21 cellular contexts compared by ENCODE assay signal in the genomic region with DNA sequence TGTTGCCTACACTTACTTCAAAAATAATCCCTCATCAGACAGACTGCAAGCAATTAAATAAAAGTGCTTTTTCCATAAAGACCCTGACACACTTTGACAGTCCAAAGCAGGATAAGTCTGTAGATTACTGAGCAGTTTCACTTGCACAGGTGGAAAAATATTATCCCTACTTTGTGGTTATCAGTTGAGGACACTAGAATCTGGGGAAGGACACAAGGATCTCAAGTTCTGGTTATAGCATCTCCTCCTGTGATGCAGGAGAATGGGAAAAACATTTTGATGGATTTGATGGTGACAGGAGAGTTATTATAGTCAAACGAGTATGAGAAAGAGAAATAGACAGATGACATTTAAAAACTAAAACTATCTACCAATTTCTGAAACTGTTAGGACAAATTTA.
DNase-seq lines count a peak whose midpoint lies in the region; ATAC-seq, FAIRE-seq and TF ChIP-seq lines count a peak whose summit lies in the region.
"Had no signal": no experiment of that assay in that cellular context is flagged by ENCODE, and none has a peak within 500 bp of the region (broad histone marks: within the 10 kb centered on the region; RNA-seq: fewer than 3 reads in every experiment).

No MANE protein-coding gene starts in this region.

- no peak overlapping the region for H4K5ac ChIP-seq in H9 (ENCODE audit: insufficient read length, low read depth, low read length)

- H3K9me2 ChIP-seq in Loucy (replicated peaks; ENCODE audit: low read depth, low read length): no peaks in the 10 kb centered on the region

- H3K56ac ChIP-seq in H9 (ENCODE audit: insufficient read length, low read depth, low read length): no peak overlapping the region

- no peak overlapping the region for H2BK20ac ChIP-seq in H9 (ENCODE audit: low read depth, low read length, poor library complexity, severe bottlenecking)

- CTCF ChIA-PET in HepG2 (lab: Yijun Ruan, JAX; ENCODE audit: low intra/inter-chr PET ratio, low total read pairs): no interaction called here

- H3K36me3 ChIP-seq in Loucy (ENCODE audit: insufficient read depth, low read length): no peaks in the 10 kb centered on the region
- no peaks in the 10 kb centered on the region for H3K36me3 ChIP-seq in skeletal muscle satellite cell (ENCODE audit: insufficient read depth, low read length)
- H3K36me3 ChIP-seq in HepG2 (replicated peaks in 1 of 2; ENCODE audit: control insufficient read depth in 1 of 2, insufficient read depth in 2 of 2, low read length in 2 of 2): no peaks in the 10 kb centered on the region
- H3K36me3 ChIP-seq: BLaER1 had no signal

- H2AFZ ChIP-seq in Loucy (ENCODE audit: low read length) (peak overlapping the region; percentile 81), H9 (ENCODE audit: low read length) (no peak overlapping the region), HepG2 (ENCODE audit: low read length) (no peak overlapping the region)

- H3K23ac ChIP-seq in H9 (ENCODE audit: insufficient read length, low read depth, low read length): no peak overlapping the region

- H4K8ac ChIP-seq in H9 (replicated peaks; ENCODE audit: insufficient read length, low read depth, low read length): no peak overlapping the region

- H3K14ac ChIP-seq in H9 (ENCODE audit: insufficient read depth, low read length): no peak overlapping the region

- FAIRE-seq in D721Med (lab: Jason Lieb, UNC) (peak; percentile 100), HepG2 (lab: Jason Lieb, UNC) (no peak)
- FAIRE-seq: A549, GM12892, H54 had no signal

- TF ChIP-seq EP300 in HepG2 (IDR thresholded peaks at IDR 0.05; ENCODE audit: low read depth in 2 of 2, low read length in 2 of 2) (no peak), HepG2 (CRISPR knock-in tag; IDR thresholded peaks at IDR 0.05; ENCODE audit: borderline replicate concordance) (no peak)

- H2BK12ac ChIP-seq in H9 (ENCODE audit: insufficient read length, low read depth, low read length): no peak overlapping the region

- H4K20me1 ChIP-seq in Loucy (ENCODE audit: insufficient read depth, low read length, poor library complexity, severe bottlenecking) (no peaks in the 10 kb centered on the region), H9 (ENCODE audit: control insufficient read depth, insufficient read depth, insufficient read length) (no peaks in the 10 kb centered on the region), HepG2 (ENCODE audit: insufficient read depth, low read length) (no peaks in the 10 kb centered on the region)
- H4K20me1 ChIP-seq: BLaER1 had no signal

- in situ Hi-C loops in HepG2 (cut with HindIII; ENCODE audit: extremely low pct_ligation_motif_present, low pct_unique_long_range_greater_than_20kb): no loop called here

- H3K4me1 Mint-ChIP-seq in H9: 0 out of 4 replicates have a peak, but pooled peaks cover 0 to 4% of the 10 kb centered on the region in 2 experiments
- H3K4me1 Mint-ChIP-seq: CD4-positive, CD25-positive, alpha-beta regulatory T cell had no signal

- H3F3A ChIP-seq in Loucy (ENCODE audit: low read depth): no peaks in the 10 kb centered on the region; the same call in 1 of the 2 replicates

- H3K4me1 ChIP-seq in Loucy (ENCODE audit: insufficient read depth, low read length, poor library complexity, severe bottlenecking): peaks cover 3% of the 10 kb centered on the region
- peaks cover 26% of the 10 kb centered on the region for H3K4me1 ChIP-seq in skeletal muscle satellite cell (ENCODE audit: control insufficient read depth, insufficient read depth, low read length)
- no peaks in the 10 kb centered on the region for H3K4me1 ChIP-seq in H9 (ENCODE audit: insufficient read depth, low read length)
- H3K4me1 ChIP-seq in HepG2 (ENCODE audit: insufficient read depth, low read length): no peaks in the 10 kb centered on the region
- H3K4me1 ChIP-seq: A549, Caco-2 had no signal

- H3K27me3 ChIP-seq in Loucy (ENCODE audit: insufficient read depth, low read length, poor library complexity, severe bottlenecking): no peaks in the 10 kb centered on the region
- H3K27me3 ChIP-seq in skeletal muscle satellite cell (ENCODE audit: control insufficient read depth, insufficient read depth, low read length): no peaks in the 10 kb centered on the region
- no peaks in the 10 kb centered on the region for H3K27me3 ChIP-seq in H9 (ENCODE audit: insufficient read depth, low read length)
- no peaks in the 10 kb centered on the region for H3K27me3 ChIP-seq in HepG2 (ENCODE audit: control insufficient read depth in 1 of 2, insufficient read depth in 2 of 2, low read length in 2 of 2)
- H3K27me3 ChIP-seq: BLaER1 had no signal

- no peak overlapping the region for H3K4me3 ChIP-seq in Loucy (ENCODE audit: low read length, poor library complexity, severe bottlenecking)
- no peak overlapping the region for H3K4me3 ChIP-seq in skeletal muscle satellite cell (ENCODE audit: low read length)
- no peak overlapping the region for H3K4me3 ChIP-seq in HepG2 (replicated peaks in 1 of 3; ENCODE audit: insufficient read depth in 1 of 3, low read depth in 2 of 3, low read length in 3 of 3)
- H3K4me3 ChIP-seq: A549, BLaER1 had no signal

- H3K36me3 Mint-ChIP-seq in H9 (ENCODE audit: insufficient read depth in 1 of 3, low read depth in 3 of 3): peaks cover 0 to 6% (median 0%) of the 10 kb centered on the region in 3 experiments; a peak in 1 of 7 replicates
- H3K36me3 Mint-ChIP-seq: CD4-positive, CD25-positive, alpha-beta regulatory T cell; CD8-positive, alpha-beta T cell had no signal

- H3K23me2 ChIP-seq in H9 (ENCODE audit: insufficient read length, low read depth, low read length, poor library complexity, severe bottlenecking): no peaks in the 10 kb centered on the region

- no peak overlapping the region for H3K27ac Mint-ChIP-seq in H9
- H3K27ac Mint-ChIP-seq: B cell; CD4-positive, CD25-positive, alpha-beta regulatory T cell; CD8-positive, alpha-beta T cell had no signal

- H3K27ac ChIP-seq in H9 (ENCODE audit: insufficient read length, low read depth, low read length): no peak overlapping the region
- no peak overlapping the region for H3K27ac ChIP-seq in HepG2 (ENCODE audit: extremely low read length, insufficient read depth, low read length)
- H3K27ac ChIP-seq: A549, BLaER1, C4-2B had no signal

- no peak overlapping the region for H4K91ac ChIP-seq in H9 (ENCODE audit: insufficient read length, low read depth, low read length)

- DNase-seq in D721Med (ENCODE audit: insufficient read length, low spot score) (no peak), myocyte (ENCODE audit: low read depth) (peak; percentile 57), H9 (no peak), HepG2 (ENCODE audit: low spot score) (no peak)
- DNase-seq in stimulated activated CD4-positive, alpha-beta T cell treated with anti-CD3 and anti-CD28 coated beads, Interleukin-1b, Interleukin-23, amount 100 ng/mL, for 48 hours: no peak
- DNase-seq: 8988T; Caco-2; CD4-positive, CD25-positive, alpha-beta regulatory T cell; CD8-positive, alpha-beta T cell; DMS 273 treated with DMSO at 0.1 percent for 48 hours; DMS79 treated with DMSO at 0.1 percent for 48 hours; GOT3; HCEC 1CT had no signal

- TF ChIP-seq POLR2A in HepG2 (IDR thresholded peaks at IDR 0.05; ENCODE audit: insufficient read depth in 1 of 2, low read depth in 2 of 2, low read length in 2 of 2): no peak

- H3K79me2 ChIP-seq in Loucy (ENCODE audit: insufficient read depth, low read length) (no peaks in the 10 kb centered on the region), H9 (ENCODE audit: insufficient read depth, low read length) (no peaks in the 10 kb centered on the region), HepG2 (ENCODE audit: insufficient read depth, low read length) (no peaks in the 10 kb centered on the region)

- no peak overlapping the region for H3K4ac ChIP-seq in H9 (ENCODE audit: low read depth, low read length)

- no peak overlapping the region for H2BK5ac ChIP-seq in H9 (ENCODE audit: insufficient read length, low read length)

- no peak overlapping the region for H2AK5ac ChIP-seq in H9 (ENCODE audit: insufficient read length, low read length)

- no peak overlapping the region for H3K18ac ChIP-seq in H9 (ENCODE audit: insufficient read length, low read depth, low read length)

- H3K27me3 Mint-ChIP-seq in H9 (ENCODE audit: low read depth): no peaks in the 10 kb centered on the region
- H3K27me3 Mint-ChIP-seq: B cell; CD4-positive, CD25-positive, alpha-beta regulatory T cell had no signal

- H3T11ph ChIP-seq in H9 (ENCODE audit: low read length): no peak overlapping the region

- TF ChIP-seq RAD21 in HepG2 (CRISPR knock-in tag; IDR thresholded peaks at IDR 0.05): no peak

- POLR2A ChIA-PET in HepG2 (lab: Yijun Ruan, JAX): no interaction called here

- H2BK120ac ChIP-seq in H9 (ENCODE audit: low read depth, low read length, poor library complexity, severe bottlenecking): no peak overlapping the region

- H3K4me2 ChIP-seq in Loucy (ENCODE audit: low read depth, low read length, poor library complexity, severe bottlenecking) (no peak overlapping the region), skeletal muscle satellite cell (ENCODE audit: low read length) (no peak overlapping the region), H9 (ENCODE audit: insufficient read depth, insufficient read length, low read length) (no peak overlapping the region), HepG2 (ENCODE audit: low read depth, low read length) (no peak overlapping the region)

- no peak overlapping the region for H3K4me3 Mint-ChIP-seq in H9
- H3K4me3 Mint-ChIP-seq: B cell; CD4-positive, CD25-positive, alpha-beta regulatory T cell; CD8-positive, alpha-beta T cell had no signal

- ATAC-seq in HepG2: no peak
- ATAC-seq: A549; CD8-positive, alpha-beta T cell had no signal

- H3K9me3 ChIP-seq in Loucy (ENCODE audit: insufficient read depth, low read depth, low read length) (no peaks in the 10 kb centered on the region), skeletal muscle satellite cell (replicated peaks; ENCODE audit: low read length) (no peaks in the 10 kb centered on the region), H9 (ENCODE audit: control insufficient read depth, low read depth, low read length) (no peaks in the 10 kb centered on the region), HepG2 (ENCODE audit: low read length) (no peaks in the 10 kb centered on the region)
- H3K9me3 ChIP-seq: A549, Caco-2 had no signal

- no peak overlapping the region for H2BK15ac ChIP-seq in H9 (ENCODE audit: low read depth, low read length)

- BruUV-seq in HepG2 (replicated peaks; lab: Mats Ljungman, UMichigan): no TSS peak

- H3K79me1 ChIP-seq in H9 (ENCODE audit: insufficient read depth, low read depth, low read length, poor library complexity, severe bottlenecking): no peaks in the 10 kb centered on the region

- peaks cover 3 to 4% of the 10 kb centered on the region in 2 experiments; a peak in 2 of 5 replicates for H3K9me3 Mint-ChIP-seq in H9

- TF ChIP-seq CTCF in D721Med (IDR thresholded peaks at IDR 0.05; ENCODE audit: insufficient read depth, missing control alignments): no peak
- no peak for TF ChIP-seq CTCF in Loucy (conservative IDR thresholded peaks at IDR 0.05; ENCODE audit: low read length)
- no peak for TF ChIP-seq CTCF in H9 (conservative IDR thresholded peaks at IDR 0.05)
- no peak for TF ChIP-seq CTCF in HepG2 (CRISPR knock-in tag; IDR thresholded peaks at IDR 0.05)

- no CpG with 5 or more reads among the region's 1 CpG for WGBS in H9 (ENCODE audit: extremely low coverage, insufficient read length, low lambda C conversion rate)
- WGBS in HepG2 (ENCODE audit: low lambda C conversion rate): 0% methylated on average over 1 of the region's 1 CpG

- H3K9ac ChIP-seq in Loucy (ENCODE audit: low read depth, low read length, poor library complexity, severe bottlenecking) (no peak overlapping the region), skeletal muscle satellite cell (ENCODE audit: low read depth, low read length) (peak overlapping the region; percentile 72), H9 (ENCODE audit: extremely low read depth, insufficient read length, low read length) (no peak overlapping the region), HepG2 (ENCODE audit: insufficient read depth, low read depth, low read length) (no peak overlapping the region)
- H3K9ac ChIP-seq: BLaER1 had no signal

- intact Hi-C loops in HepG2 (cut with micrococcal nuclease; ENCODE audit: unreplicated experiment): no loop called here
